Comparison of ENCODE assay signal across 1 cellular context in genomic region chr22:29767289-29768051, GRCh38.
TF ChIP-seq lines count a peak whose summit lies in the region.

TSS of gene UQCR10 (plus strand) at chr22:29767369. CDS start at chr22:29767399, 30 bp downstream.

TF ChIP-seq in HepG2, 621 proteins besides CTCF, POLR2A, EP300 and RAD21 (continued from another document and continues in another):
- peak; percentile 94 for TF ChIP-seq YY1 (IDR thresholded peaks at IDR 0.05; ENCODE audit: insufficient read depth, insufficient replicate concordance, low read depth, low read length)
- 0 out of 2 replicates have a peak, but pooled peaks have one; percentile 7 for TF ChIP-seq MXD4 (CRISPR knock-in tag; IDR thresholded peaks at IDR 0.05)
- TF ChIP-seq BATF2 (CRISPR knock-in tag; IDR thresholded peaks at IDR 0.05), result no peak
- peak; percentile 76; the same call in 1 of the 2 replicates for TF ChIP-seq ESRRA (CRISPR knock-in tag; IDR thresholded peaks at IDR 0.05; ENCODE audit: low read depth)
- TF ChIP-seq ZNF800 (CRISPR knock-in tag; IDR thresholded peaks at IDR 0.05), result no peak
- peak; percentile 52; the same call in 1 of the 2 replicates for TF ChIP-seq HDAC2 (CRISPR knock-in tag; IDR thresholded peaks at IDR 0.05)
- no peak for TF ChIP-seq ZNF431 (CRISPR knock-in tag; IDR thresholded peaks at IDR 0.05; ENCODE audit: borderline replicate concordance, low read depth)
- peak; percentile 42; the same call in 1 of the 2 replicates for TF ChIP-seq TMF1 (CRISPR knock-in tag; IDR thresholded peaks at IDR 0.05; ENCODE audit: low read depth)
- TF ChIP-seq NAIF1 (CRISPR knock-in tag; IDR thresholded peaks at IDR 0.05; ENCODE audit: borderline replicate concordance), result 0 out of 2 replicates have a peak, but pooled peaks have one; percentile 48
- no peak for TF ChIP-seq KLF6 (CRISPR knock-in tag; IDR thresholded peaks at IDR 0.05)
- TF ChIP-seq FIP1L1 (IDR thresholded peaks at IDR 0.05; ENCODE audit: borderline replicate concordance, insufficient read depth, low read depth, low read length), result no peak
- TF ChIP-seq MTERF4 (CRISPR knock-in tag; IDR thresholded peaks at IDR 0.05), result 0 out of 2 replicates have a peak, but pooled peaks have one; percentile 10
- no peak for TF ChIP-seq ISX (CRISPR knock-in tag; conservative IDR thresholded peaks at IDR 0.05)
- TF ChIP-seq E2F1 (CRISPR knock-in tag; IDR thresholded peaks at IDR 0.05), result 0 out of 2 replicates have a peak, but pooled peaks have one; percentile 35
- TF ChIP-seq ZNF3 (CRISPR knock-in tag; IDR thresholded peaks at IDR 0.05), result no peak
- 0 out of 2 replicates have a peak, but pooled peaks have one; percentile 32 for TF ChIP-seq IRX3 (CRISPR knock-in tag; IDR thresholded peaks at IDR 0.05; ENCODE audit: borderline replicate concordance, low read depth)
- TF ChIP-seq TFDP2 (CRISPR knock-in tag; IDR thresholded peaks at IDR 0.05), result no peak
- TF ChIP-seq PAX8 (CRISPR knock-in tag; IDR thresholded peaks at IDR 0.05; ENCODE audit: borderline replicate concordance), result 0 out of 2 replicates have a peak, but pooled peaks have one; percentile 27
- 0 out of 2 replicates have a peak, but pooled peaks have one; percentile 68 for TF ChIP-seq ZNF713 (CRISPR knock-in tag; IDR thresholded peaks at IDR 0.05)
- TF ChIP-seq ZFAT (CRISPR knock-in tag; conservative IDR thresholded peaks at IDR 0.05), result no peak
- peak; percentile 38 for TF ChIP-seq SRSF1 (optimal IDR thresholded peaks at IDR 0.05; ENCODE audit: low read depth, low read length)
- no peak; the same call in none of the 2 replicates for TF ChIP-seq ZNF350 (CRISPR knock-in tag; IDR thresholded peaks at IDR 0.05; ENCODE audit: borderline replicate concordance, low read depth)
- 0 out of 2 replicates have a peak, but pooled peaks have one; percentile 38 for TF ChIP-seq ZNF263 (CRISPR knock-in tag; IDR thresholded peaks at IDR 0.05)
- TF ChIP-seq RERE (CRISPR knock-in tag; IDR thresholded peaks at IDR 0.05; ENCODE audit: low read depth), result no peak
- no peak for TF ChIP-seq ZBTB8A (CRISPR knock-in tag; IDR thresholded peaks at IDR 0.05; ENCODE audit: borderline replicate concordance, low read depth)
- TF ChIP-seq AFF4 (CRISPR knock-in tag; IDR thresholded peaks at IDR 0.05), result no peak
- no peak for TF ChIP-seq ZNF468 (CRISPR knock-in tag; IDR thresholded peaks at IDR 0.05)
- 0 out of 2 replicates have a peak, but pooled peaks have one; percentile 56 for TF ChIP-seq ZNF510 (CRISPR knock-in tag; IDR thresholded peaks at IDR 0.05; ENCODE audit: low read depth)
- no peak for TF ChIP-seq ZNF75D (CRISPR knock-in tag; IDR thresholded peaks at IDR 0.05; ENCODE audit: borderline replicate concordance)
- TF ChIP-seq ZBTB37 (CRISPR knock-in tag; IDR thresholded peaks at IDR 0.05), result no peak
- TF ChIP-seq ZNF335 (CRISPR knock-in tag; IDR thresholded peaks at IDR 0.05), result peak; percentile 69; the same call in 1 of the 2 replicates
- TF ChIP-seq RAD51 (IDR thresholded peaks at IDR 0.05; ENCODE audit: borderline replicate concordance), result no peak
- peak; percentile 48; the same call in 1 of the 2 replicates for TF ChIP-seq ZNF232 (CRISPR knock-in tag; IDR thresholded peaks at IDR 0.05; ENCODE audit: borderline replicate concordance)
- TF ChIP-seq TAF1 (CRISPR knock-in tag; IDR thresholded peaks at IDR 0.05), result peak; percentile 97
- TF ChIP-seq MXD3 (CRISPR knock-in tag; IDR thresholded peaks at IDR 0.05), result peak; percentile 54; the same call in 1 of the 2 replicates
- TF ChIP-seq ATF7 (IDR thresholded peaks at IDR 0.05), result no peak
- TF ChIP-seq ATF7 (CRISPR knock-in tag; IDR thresholded peaks at IDR 0.05), result no peak
- TF ChIP-seq JUN (CRISPR knock-in tag; IDR thresholded peaks at IDR 0.05), result no peak
- TF ChIP-seq SMAD1 (CRISPR knock-in tag; IDR thresholded peaks at IDR 0.05; ENCODE audit: borderline replicate concordance, low read depth), result 0 out of 2 replicates have a peak, but pooled peaks have one; percentile 61
- no peak for TF ChIP-seq GTF2F1 (IDR thresholded peaks at IDR 0.05; ENCODE audit: low read length)
- TF ChIP-seq PAWR (CRISPR knock-in tag; IDR thresholded peaks at IDR 0.05; ENCODE audit: borderline replicate concordance), result no peak
- TF ChIP-seq MYPOP (CRISPR knock-in tag; IDR thresholded peaks at IDR 0.05), result no peak; the same call in 1 of the 2 replicates
